In the genomic region with DNA sequence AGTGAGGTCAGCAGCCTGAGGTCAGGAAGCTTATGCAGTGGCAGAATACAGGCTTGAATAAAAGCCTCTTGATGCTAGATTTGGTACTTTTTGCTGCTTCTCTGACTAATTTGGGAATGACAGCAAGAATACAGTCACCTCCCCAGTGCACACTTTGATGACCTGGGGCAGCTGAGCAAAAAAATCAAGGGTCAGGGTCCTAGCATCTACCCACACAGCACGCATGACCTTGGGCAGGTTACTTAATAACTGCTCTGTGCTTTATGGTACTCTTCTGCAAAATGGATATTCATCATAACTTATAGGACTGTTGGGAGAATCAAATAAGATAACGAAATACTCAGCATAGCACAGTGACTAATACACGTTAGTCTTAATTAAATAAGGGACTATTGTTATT, we compare ENCODE assay signal across 29 cellular contexts.
"Had no signal": no experiment of that assay in that cellular context is flagged by ENCODE, and none has a peak within 500 bp of the region (broad histone marks: within the 10 kb centered on the region; RNA-seq: fewer than 3 reads in every experiment).

No MANE protein-coding gene starts in this region.

- H3K27ac Mint-ChIP-seq: dendritic cell treated with granulocyte-macrophage colony-stimulating factor and Interleukin-4, amounts not matched to agents 40 ng/mL and 50 ng/mL, for 4 days; effector memory CD8-positive, alpha-beta T cell; endodermal cell had no signal

- H3K4me3 Mint-ChIP-seq: dendritic cell treated with granulocyte-macrophage colony-stimulating factor and Interleukin-4, amounts not matched to agents 40 ng/mL and 50 ng/mL, for 4 days; effector memory CD8-positive, alpha-beta T cell; endodermal cell had no signal

- H3K9me3 ChIP-seq: colonic mucosa, esophagus muscularis mucosa, esophagus squamous epithelium, gastrocnemius medialis, gastroesophageal sphincter, heart left ventricle, heart right ventricle had no signal

- FAIRE-seq: colon, endometrium, endothelial cell of umbilical vein, frontal cortex had no signal

- ATAC-seq: effector memory CD8-positive, alpha-beta T cell; esophagus mucosa; foreskin keratinocyte; gastrocnemius medialis; gastroesophageal sphincter; heart left ventricle; heart right ventricle had no signal

- H3K27me3 ChIP-seq: colonic mucosa, dorsolateral prefrontal cortex, esophagus muscularis mucosa, esophagus squamous epithelium, foreskin keratinocyte, gastrocnemius medialis, gastroesophageal sphincter, heart left ventricle, heart right ventricle had no signal

- H3K9me3 Mint-ChIP-seq: endodermal cell had no signal

- DNase-seq: colonic mucosa; cortex of kidney; dermis blood vessel endothelial cell; dorsolateral prefrontal cortex; effector CD4-positive, alpha-beta T cell; effector CD8-positive, alpha-beta T cell; effector memory CD4-positive, alpha-beta T cell; effector memory CD8-positive, alpha-beta T cell; endodermal cell; erythroblast; esophagus squamous epithelium; foreskin fibroblast; foreskin keratinocyte; foreskin melanocyte; gastrocnemius medialis; glutamatergic neuron; head of caudate nucleus; heart left ventricle; heart right ventricle had no signal

- H3K36me3 ChIP-seq: colonic mucosa, esophagus squamous epithelium, gastrocnemius medialis, heart left ventricle, heart right ventricle had no signal

- H3K27ac ChIP-seq: colonic mucosa, coronary artery, dorsolateral prefrontal cortex, epithelial cell of prostate, esophagus muscularis mucosa, esophagus squamous epithelium, foreskin keratinocyte, gastrocnemius medialis, gastroesophageal sphincter, heart left ventricle, heart right ventricle had no signal

- H3K4me1 ChIP-seq: colonic mucosa, esophagus squamous epithelium, foreskin keratinocyte, gastroesophageal sphincter had no signal

- H3K27me3 Mint-ChIP-seq: dendritic cell treated with granulocyte-macrophage colony-stimulating factor and Interleukin-4, amounts not matched to agents 40 ng/mL and 50 ng/mL, for 4 days; effector memory CD8-positive, alpha-beta T cell had no signal

- H3K4me3 ChIP-seq: colonic mucosa, coronary artery, dorsolateral prefrontal cortex, esophagus muscularis mucosa, esophagus squamous epithelium, gastrocnemius medialis, gastroesophageal sphincter, heart left ventricle, heart right ventricle had no signal
